In the genomic region with DNA sequence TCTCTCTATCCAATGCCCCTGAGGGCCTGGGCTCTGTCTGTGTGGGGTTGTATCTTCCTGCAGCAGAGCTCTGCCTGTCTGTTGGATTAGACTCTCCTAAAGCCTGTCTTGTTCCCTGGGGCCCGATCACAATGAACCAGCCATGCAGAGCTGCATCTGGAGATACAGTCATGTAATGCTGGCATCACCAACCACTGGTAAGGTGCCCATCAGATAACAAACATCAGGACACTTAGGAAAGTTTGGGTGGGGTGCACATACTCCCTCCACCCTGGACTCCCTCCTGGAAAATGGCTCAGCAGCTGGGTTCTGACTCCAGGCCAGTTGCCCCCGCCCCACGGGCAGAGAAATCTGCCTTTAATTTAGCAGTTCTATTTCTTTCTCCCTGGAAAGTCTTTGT, we compare ENCODE assay signal across 20 cellular contexts.
"Had no signal": no experiment of that assay in that cellular context is flagged by ENCODE, and none has a peak within 500 bp of the region (broad histone marks: within the 10 kb centered on the region; RNA-seq: fewer than 3 reads in every experiment).

No MANE protein-coding gene starts in this region.

- H2AFZ ChIP-seq: parathyroid adenoma had no signal

- H3K4me1 ChIP-seq: esophagus squamous epithelium, heart left ventricle, parathyroid adenoma, prostate gland, right lobe of liver, testis had no signal

- H3K9ac ChIP-seq: parathyroid adenoma had no signal

- H3K36me3 ChIP-seq: esophagus squamous epithelium, heart left ventricle, prostate gland, right lobe of liver, tibial nerve had no signal

- H3K27ac ChIP-seq: epithelial cell of prostate, esophagus squamous epithelium, heart left ventricle, parathyroid adenoma, prostate gland, right lobe of liver, testis, tibial nerve had no signal

- H3K9me3 ChIP-seq: esophagus squamous epithelium, heart left ventricle, prostate gland, right lobe of liver, testis, tibial nerve had no signal

- ATAC-seq: effector memory CD8-positive, alpha-beta T cell; heart left ventricle; left cardiac atrium; naive thymus-derived CD4-positive, alpha-beta T cell; right lobe of liver; stimulated activated effector memory CD8-positive, alpha-beta T cell treated with anti-CD3 and anti-CD28 coated beads, Interleukin-12 subunit alpha, Interleukin-12 subunit beta, amount 100 ng/mL, for 72 hours had no signal

- H3K4me3 ChIP-seq: esophagus squamous epithelium, heart left ventricle, prostate gland, right lobe of liver, testis, tibial nerve had no signal

- H3K27me3 ChIP-seq: right lobe of liver, testis, tibial nerve had no signal

- H3K79me2 ChIP-seq: parathyroid adenoma had no signal

- DNase-seq: cerebellar nuclear complex; effector memory CD8-positive, alpha-beta T cell; esophagus squamous epithelium; heart left ventricle; hypothalamus; kidney; left cardiac atrium; mammary epithelial cell; naive thymus-derived CD4-positive, alpha-beta T cell; nephron progenitor cell; retina; right lobe of liver; stimulated activated CD4-positive, alpha-beta T cell treated with anti-CD3 and anti-CD28 coated beads, Interleukin-4, amount 100 ng/mL, for 1 hour; stimulated activated CD8-positive, alpha-beta memory T cell treated with anti-CD3 and anti-CD28 coated beads, Interleukin-4, amount 100 ng/mL, for 48 hours; testis had no signal
